1 cellular context compared by ENCODE assay signal in genomic region chr11:46936138-46937110, GRCh38.
TF ChIP-seq lines count a peak whose summit lies in the region.

CSTPP1 (plus strand) TSS chr11:46936761; CDS start chr11:46936806, 45 bp downstream.

TF ChIP-seq in K562, 482 proteins besides CTCF, POLR2A, EP300 and RAD21 (continued from another document and continues in another):
- no peak for TF ChIP-seq ZNF609 (CRISPR knock-in tag; IDR thresholded peaks at IDR 0.05; ENCODE audit: borderline replicate concordance)
- TF ChIP-seq SMAD3 (CRISPR knock-in tag; conservative IDR thresholded peaks at IDR 0.05): no peak
- peak; percentile 65 for TF ChIP-seq CXXC5 (CRISPR knock-in tag; IDR thresholded peaks at IDR 0.05)
- no peak for TF ChIP-seq MEIS2 (IDR thresholded peaks at IDR 0.05; ENCODE audit: partially characterized antibody)
- no peak for TF ChIP-seq ZNF785 (CRISPR knock-in tag; IDR thresholded peaks at IDR 0.05)
- TF ChIP-seq PHTF2 (CRISPR knock-in tag; IDR thresholded peaks at IDR 0.05): no peak
- TF ChIP-seq FOXA1 (IDR thresholded peaks at IDR 0.05; ENCODE audit: borderline replicate concordance): no peak
- no peak for TF ChIP-seq PHB (CRISPR knock-in tag; IDR thresholded peaks at IDR 0.05)
- no peak for TF ChIP-seq ZNF57 (CRISPR knock-in tag; IDR thresholded peaks at IDR 0.05)
- TF ChIP-seq GATAD2B (IDR thresholded peaks at IDR 0.05; ENCODE audit: borderline replicate concordance): 0 out of 2 replicates have a peak, but pooled peaks have one; percentile 67
- TF ChIP-seq ARNT (IDR thresholded peaks at IDR 0.05): peak; percentile 45 to 76; a peak in 1 of 4 replicates
- no peak for TF ChIP-seq TAF7 (tag; IDR thresholded peaks at IDR 0.05)
- TF ChIP-seq RBM39 (optimal IDR thresholded peaks at IDR 0.05; ENCODE audit: low read depth, low read length): no peak
- peak; percentile 94 for TF ChIP-seq PHF20 (IDR thresholded peaks at IDR 0.05; ENCODE audit: partially characterized antibody)
- no peak for TF ChIP-seq ZBTB34 (CRISPR knock-in tag; IDR thresholded peaks at IDR 0.05)
- no peak for TF ChIP-seq HBP1 (CRISPR knock-in tag; IDR thresholded peaks at IDR 0.05)
- TF ChIP-seq RAD51 (IDR thresholded peaks at IDR 0.05; ENCODE audit: borderline replicate concordance, low read depth): no peak
- no peak for TF ChIP-seq SNRNP70 (optimal IDR thresholded peaks at IDR 0.05; ENCODE audit: low read depth, low read length)
- TF ChIP-seq BACH1 (tag; IDR thresholded peaks at IDR 0.05): no peak
- no peak for TF ChIP-seq IFI16 (CRISPR knock-in tag; IDR thresholded peaks at IDR 0.05)
- no peak for TF ChIP-seq SMARCE1 (IDR thresholded peaks at IDR 0.05)
- TF ChIP-seq ZNF280B (CRISPR knock-in tag; IDR thresholded peaks at IDR 0.05): no peak
- peak; percentile 58; the same call in 1 of the 2 replicates for TF ChIP-seq ETS1 (conservative IDR thresholded peaks at IDR 0.05; ENCODE audit: control insufficient read depth, low read depth, low read length)
- TF ChIP-seq MECOM (CRISPR knock-in tag; IDR thresholded peaks at IDR 0.05): no peak
- TF ChIP-seq ZNF592 (IDR thresholded peaks at IDR 0.05): peak; percentile 25; the same call in 1 of the 2 replicates
- TF ChIP-seq SIN3A (IDR thresholded peaks at IDR 0.05; ENCODE audit: borderline replicate concordance in 2 of 2, control insufficient read depth in 1 of 2, low read depth in 2 of 2, low read length in 2 of 2): peak; percentile 56 to 63; a peak in 3 of 4 replicates
- no peak for TF ChIP-seq ZFP30 (CRISPR knock-in tag; IDR thresholded peaks at IDR 0.05; ENCODE audit: borderline replicate concordance)
- TF ChIP-seq ZNF239 (CRISPR knock-in tag; IDR thresholded peaks at IDR 0.05): no peak
- no peak for TF ChIP-seq ZNF354B (CRISPR knock-in tag; IDR thresholded peaks at IDR 0.05)
- peak; percentile 97 for TF ChIP-seq BMI1 (IDR thresholded peaks at IDR 0.05; ENCODE audit: low read length)
- TF ChIP-seq ZNF197 (CRISPR knock-in tag; IDR thresholded peaks at IDR 0.05; ENCODE audit: low read depth): no peak
- TF ChIP-seq HDAC3 (IDR thresholded peaks at IDR 0.05; ENCODE audit: borderline replicate concordance, partially characterized antibody): peak; percentile 49
- TF ChIP-seq C11orf30 (IDR thresholded peaks at IDR 0.05; ENCODE audit: low read depth): peak; percentile 74
- no peak for TF ChIP-seq TSHZ1 (CRISPR knock-in tag; IDR thresholded peaks at IDR 0.05)
- no peak for TF ChIP-seq ESRRA (IDR thresholded peaks at IDR 0.05; ENCODE audit: borderline replicate concordance, low read depth)
- no peak for TF ChIP-seq ZNF431 (CRISPR knock-in tag; IDR thresholded peaks at IDR 0.05)
- TF ChIP-seq ZKSCAN3 (CRISPR knock-in tag; IDR thresholded peaks at IDR 0.05): no peak
- no peak for TF ChIP-seq ZNF121 (CRISPR knock-in tag; conservative IDR thresholded peaks at IDR 0.05)
- peak; percentile 97 for TF ChIP-seq ZEB2 (IDR thresholded peaks at IDR 0.05)
- peak; percentile 83; the same call in 1 of the 2 replicates for TF ChIP-seq EHMT2 (IDR thresholded peaks at IDR 0.05)
- TF ChIP-seq HIVEP1 (CRISPR knock-in tag; IDR thresholded peaks at IDR 0.05): no peak
- TF ChIP-seq POU5F1 (IDR thresholded peaks at IDR 0.05; ENCODE audit: borderline replicate concordance, low read depth, low read length, partially characterized antibody): no peak
- TF ChIP-seq ZNF408 (CRISPR knock-in tag; IDR thresholded peaks at IDR 0.05; ENCODE audit: low read depth): no peak
- TF ChIP-seq NCOA2 (IDR thresholded peaks at IDR 0.05; ENCODE audit: partially characterized antibody in 2 of 2): no peak
- 0 out of 2 replicates have a peak, but pooled peaks have one; percentile 32 for TF ChIP-seq ZNF384 (IDR thresholded peaks at IDR 0.05; ENCODE audit: low read depth, low read length)
- no peak for TF ChIP-seq HEY1 (CRISPR knock-in tag; IDR thresholded peaks at IDR 0.05; ENCODE audit: borderline replicate concordance)
- 0 out of 2 replicates have a peak, but pooled peaks have one; percentile 32 for TF ChIP-seq KLF13 (tag; IDR thresholded peaks at IDR 0.05; ENCODE audit: borderline replicate concordance, low read depth)
- no peak for TF ChIP-seq FOXM1 (IDR thresholded peaks at IDR 0.05; ENCODE audit: low read depth)
- no peak for TF ChIP-seq FOXM1 (CRISPR knock-in tag; IDR thresholded peaks at IDR 0.05; ENCODE audit: low read depth)
- no peak for TF ChIP-seq NR2F6 (CRISPR knock-in tag; IDR thresholded peaks at IDR 0.05)
- TF ChIP-seq SETDB1 (IDR thresholded peaks at IDR 0.05; ENCODE audit: low read length): no peak
- TF ChIP-seq NFYB (IDR thresholded peaks at IDR 0.05; ENCODE audit: extremely low read depth, insufficient read length): no peak
- no peak for TF ChIP-seq ZNF12 (CRISPR knock-in tag; IDR thresholded peaks at IDR 0.05)
- no peak for TF ChIP-seq NCOA6 (IDR thresholded peaks at IDR 0.05)
- no peak for TF ChIP-seq ZNF668 (CRISPR knock-in tag; IDR thresholded peaks at IDR 0.05)
- TF ChIP-seq ATF1 (CRISPR knock-in tag; IDR thresholded peaks at IDR 0.05): no peak
- peak; percentile 47 for TF ChIP-seq ATF1 (tag; IDR thresholded peaks at IDR 0.05)
